In the genomic region with DNA sequence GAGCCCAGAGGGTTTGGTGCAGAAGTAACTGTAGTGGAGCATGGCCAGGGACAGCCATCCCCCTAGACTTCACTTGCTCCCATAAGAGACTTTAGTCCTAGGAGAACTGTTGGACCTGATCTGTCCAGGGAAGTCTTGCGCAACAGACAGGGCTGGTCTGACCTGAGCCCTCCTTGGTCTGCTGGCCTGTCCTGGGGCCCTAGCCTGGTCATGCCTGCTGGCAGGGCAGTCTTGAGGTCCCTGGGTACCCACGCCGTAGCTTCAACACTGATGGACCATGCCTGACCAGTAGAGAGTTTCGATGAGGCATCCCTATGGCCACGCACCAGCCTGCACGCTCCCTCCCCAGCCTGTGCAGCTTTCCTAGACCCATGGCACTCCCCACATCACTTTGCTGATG, we compare ENCODE assay signal across 16 cellular contexts.
DNase-seq lines count a peak whose midpoint lies in the region; ATAC-seq and TF ChIP-seq lines count a peak whose summit lies in the region.
"Had no signal": no experiment of that assay in that cellular context is flagged by ENCODE, and none has a peak within 500 bp of the region (broad histone marks: within the 10 kb centered on the region; RNA-seq: fewer than 3 reads in every experiment).

No MANE protein-coding gene starts in this region.

- H3K4me2 ChIP-seq in trophoblast cell (ENCODE audit: low read length): no peak overlapping the region
- H3K4me2 ChIP-seq: BLaER1 had no signal

- no peak overlapping the region for H4K91ac ChIP-seq in trophoblast cell (ENCODE audit: low read depth, low read length)

- no peak overlapping the region for H3K23ac ChIP-seq in trophoblast cell (ENCODE audit: low read length)

- H3K4me3 Mint-ChIP-seq in CD14-positive monocyte: no peak overlapping the region
- H3K4me3 Mint-ChIP-seq: CD4-positive, alpha-beta T cell had no signal

- H3K9me3 ChIP-seq in heart right ventricle (peaks cover 0 to 32% (median 22%) of the 10 kb centered on the region in 11 donors), trophoblast cell (ENCODE audit: insufficient read depth, low read depth, low read length) (peaks cover 7% of the 10 kb centered on the region)

- H3K4me3 ChIP-seq in heart right ventricle (no peak overlapping the region), trophoblast cell (ENCODE audit: low read depth, low read length) (peak overlapping the region; percentile 6)
- H3K4me3 ChIP-seq: BLaER1, GM12878 had no signal

- no peaks in the 10 kb centered on the region for H3K79me2 ChIP-seq in trophoblast cell (ENCODE audit: control insufficient read depth, insufficient read depth, low read length, poor library complexity)

- no peak overlapping the region for H2BK120ac ChIP-seq in trophoblast cell (ENCODE audit: insufficient read depth, low read length, poor library complexity)

- peaks cover 6 to 14% of the 10 kb centered on the region in 2 donors for H3K36me3 Mint-ChIP-seq in CD14-positive monocyte

- H4K12ac ChIP-seq in trophoblast cell (ENCODE audit: low read depth, low read length): no peak overlapping the region

- no peak overlapping the region for H3K14ac ChIP-seq in trophoblast cell (ENCODE audit: low read length)

- DNase-seq in Right ventricle myocardium inferior (ENCODE audit: missing footprints): peak; percentile 15
- DNase-seq in heart right ventricle: no peak
- DNase-seq in left lobe of liver (ENCODE audit: low spot score): no peak
- no peak for DNase-seq in trophoblast cell
- DNase-seq in RWPE1 (ENCODE audit: low spot score): no peak
- no peak for DNase-seq in SW480 (ENCODE audit: low spot score)
- DNase-seq in activated gamma-delta T cell (lab: John Stamatoyannopoulos, UW): no peak
- DNase-seq in CD14-positive monocyte (ENCODE audit: low spot score): no peak
- DNase-seq: AML-193; Calu3; CD4-positive, alpha-beta T cell; DMS 273 treated with DMSO at 0.1 percent for 48 hours had no signal

- no peak overlapping the region for H2BK5ac ChIP-seq in trophoblast cell (ENCODE audit: low read depth, low read length, poor library complexity)

- peaks cover 7 to 36% (median 27%) of the 10 kb centered on the region in 7 donors for H3K9me3 Mint-ChIP-seq in CD14-positive monocyte

- no peak overlapping the region for H3K4ac ChIP-seq in trophoblast cell (ENCODE audit: low read depth, low read length)

- peaks cover 0 to 29% (median 12%) of the 10 kb centered on the region in 9 donors for H3K36me3 ChIP-seq in heart right ventricle
- H3K36me3 ChIP-seq in trophoblast cell (ENCODE audit: control insufficient read depth in 1 of 2, insufficient read depth in 2 of 2, low read length in 2 of 2): no peaks in the 10 kb centered on the region

- TF ChIP-seq CTCF in heart right ventricle (IDR thresholded peaks at IDR 0.05) (no peak), RWPE1 (conservative IDR thresholded peaks at IDR 0.05; ENCODE audit: low read depth) (no peak), CD14-positive monocyte (IDR thresholded peaks at IDR 0.05) (no peak)

- no peak overlapping the region for H4K8ac ChIP-seq in trophoblast cell (ENCODE audit: low read depth, low read length)

- peaks cover 0 to 3% (median 0%) of the 10 kb centered on the region in 3 donors for H3K27me3 Mint-ChIP-seq in CD14-positive monocyte (ENCODE audit: low read depth in 3 of 3)
- H3K27me3 Mint-ChIP-seq: CD4-positive, alpha-beta T cell had no signal

- no peak overlapping the region for H2AK5ac ChIP-seq in trophoblast cell (ENCODE audit: low read length)

- POLR2A ChIA-PET in RWPE1 (lab: Yijun Ruan, JAX; ENCODE audit: low non-redundant PET): no interaction called here

- H3K4me1 Mint-ChIP-seq in CD14-positive monocyte: no peaks in the 10 kb centered on the region

- 90 to 100% methylated on average over 6 of the region's 6 CpGs for WGBS in heart right ventricle, 2 donors
- no CpG with 5 or more reads among the region's 6 CpGs for WGBS in trophoblast cell (ENCODE audit: extremely low coverage, insufficient coverage, insufficient read length)

- H2AFZ ChIP-seq in trophoblast cell (ENCODE audit: insufficient read depth, low read length, poor library complexity): no peak overlapping the region

- H2BK12ac ChIP-seq in trophoblast cell (ENCODE audit: low read length): no peak overlapping the region

- H3K9ac ChIP-seq in trophoblast cell (ENCODE audit: low read length): no peak overlapping the region
- H3K9ac ChIP-seq: BLaER1 had no signal

- H3K4me1 ChIP-seq in heart right ventricle (peaks cover 0 to 7% (median 0%) of the 10 kb centered on the region in 9 donors), trophoblast cell (ENCODE audit: control insufficient read depth in 1 of 2, insufficient read depth in 2 of 2, low read length in 2 of 2) (no peaks in the 10 kb centered on the region)
- H3K4me1 ChIP-seq: BLaER1 had no signal

- H3K27ac ChIP-seq in heart right ventricle (no peak overlapping the region), trophoblast cell (ENCODE audit: low read depth, low read length) (no peak overlapping the region), RWPE1 (no peak overlapping the region)
- H3K27ac ChIP-seq: 22Rv1, BLaER1 had no signal

- intact Hi-C loops in Right ventricle myocardium inferior (cut with DNase I): no loop called here
- intact Hi-C loops in heart right ventricle (cut with DNase I): no loop called here
- intact Hi-C loops in CD14-positive monocyte (cut with micrococcal nuclease): no loop called here

- H3K79me1 ChIP-seq in trophoblast cell (ENCODE audit: low read length): no peaks in the 10 kb centered on the region

- H3K27me3 ChIP-seq in heart right ventricle (no peaks in the 10 kb centered on the region), trophoblast cell (ENCODE audit: insufficient read depth, low read length) (no peaks in the 10 kb centered on the region)
- H3K27me3 ChIP-seq: BLaER1 had no signal

- no peak overlapping the region for H3K18ac ChIP-seq in trophoblast cell (ENCODE audit: low read length)

- ATAC-seq in Right ventricle myocardium inferior: no peak
- ATAC-seq in heart right ventricle: no peak
- ATAC-seq in left lobe of liver: peak; percentile 52
- ATAC-seq: GM12878, HCT116 had no signal

- H3K27ac Mint-ChIP-seq in CD14-positive monocyte: no peak overlapping the region
- H3K27ac Mint-ChIP-seq: CD4-positive, alpha-beta T cell had no signal

- CTCF ChIA-PET in RWPE1 (lab: Yijun Ruan, JAX): interaction anchor here (0.6 kb wide), 1 partner anchor 161 kb away, joined by 4 read pairs; no protein-coding TSS in a partner anchor
